16 cellular contexts compared by ENCODE assay signal in genomic region chr11:67292671-67293070, GRCh38. TPM values are rescaled to one million over a fixed set of nuclear protein-coding genes. Genes with fewer than 3 reads are reported as not detected.
DNase-seq lines count a peak whose midpoint lies in the region; ATAC-seq and TF ChIP-seq lines count a peak whose summit lies in the region.
"Had no signal": no experiment of that assay in that cellular context is flagged by ENCODE, and none has a peak within 500 bp of the region (broad histone marks: within the 10 kb centered on the region; RNA-seq: fewer than 3 reads in every experiment).

No MANE protein-coding gene starts in this region.

- no peak for TF ChIP-seq CTCF in activated CD8-positive, alpha-beta T cell treated with anti-CD3 and anti-CD28 coated beads for 36 hours (IDR thresholded peaks at IDR 0.05)
- no peak for TF ChIP-seq CTCF in fibroblast of the aortic adventitia (IDR thresholded peaks at IDR 0.05; ENCODE audit: insufficient read depth, low read length)
- TF ChIP-seq CTCF in thyroid gland (IDR thresholded peaks at IDR 0.05): no peak

- peaks cover 51% of the 10 kb centered on the region for H3K4me1 Mint-ChIP-seq in activated naive CD4-positive, alpha-beta T cell treated with anti-CD3 and anti-CD28 coated beads, Interleukin-2, amount 10 ng/mL, durations not matched to agents 7 days and 5 days
- peaks cover 43% of the 10 kb centered on the region for H3K4me1 Mint-ChIP-seq in activated CD8-positive, alpha-beta T cell treated with anti-CD3 and anti-CD28 coated beads for 36 hours (ENCODE audit: low read depth)
- peaks cover 19 to 49% of the 10 kb centered on the region in 2 donors for H3K4me1 Mint-ChIP-seq in stimulated activated naive B cell treated with anti-CD40 and anti-IgM and Interleukin-4, amounts not matched to agents 10 μg/mL and 1 μg/mL and 100 μg/mL, for 72 hours

- no peaks in the 10 kb centered on the region for H3K27me3 ChIP-seq in thyroid gland

- no peak for DNase-seq in activated naive CD4-positive, alpha-beta T cell treated with anti-CD3 and anti-CD28 coated beads, Interleukin-2, amount 10 ng/mL, durations not matched to agents 7 days and 5 days
- no peak for DNase-seq in activated naive CD4-positive, alpha-beta T cell treated with anti-CD3 and anti-CD28 coated beads, Interleukin-2, amount 50 U/mL, for 72 hours (ENCODE audit: low spot score in 2 of 2)
- DNase-seq in activated CD8-positive, alpha-beta T cell treated with anti-CD3 and anti-CD28 coated beads for 36 hours: no peak
- peak; percentile 31 for DNase-seq in fibroblast of the aortic adventitia (ENCODE audit: low read depth)
- DNase-seq in stimulated activated naive B cell treated with anti-CD40 and anti-IgM and Interleukin-4, amounts not matched to agents 10 μg/mL and 1 μg/mL and 100 μg/mL, for 72 hours: no peak
- DNase-seq in SIG-M5 (lab: John Stamatoyannopoulos, UW): no peak
- DNase-seq in thyroid gland: no peak
- no peak for DNase-seq in activated gamma-delta T cell (lab: John Stamatoyannopoulos, UW)
- DNase-seq: DND-41, hypothalamus, left ventricle myocardium superior, NCI-H1694 treated with DMSO at 0.1 percent for 48 hours, NCI-H526 treated with DMSO at 0.1 percent for 48 hours had no signal

- peaks cover 67% of the 10 kb centered on the region for H3K36me3 Mint-ChIP-seq in activated naive CD4-positive, alpha-beta T cell treated with anti-CD3 and anti-CD28 coated beads, Interleukin-2, amount 10 ng/mL, durations not matched to agents 7 days and 5 days
- H3K36me3 Mint-ChIP-seq in activated naive CD4-positive, alpha-beta T cell treated with anti-CD3 and anti-CD28 coated beads, Interleukin-2, amount 50 U/mL, for 72 hours: peaks cover 26 to 64% of the 10 kb centered on the region in 2 donors
- H3K36me3 Mint-ChIP-seq in activated CD8-positive, alpha-beta T cell treated with anti-CD3 and anti-CD28 coated beads for 36 hours (ENCODE audit: low read depth): peaks cover 64% of the 10 kb centered on the region
- H3K36me3 Mint-ChIP-seq in stimulated activated naive B cell treated with anti-CD40 and anti-IgM and Interleukin-4, amounts not matched to agents 10 μg/mL and 1 μg/mL and 100 μg/mL, for 72 hours: peaks cover 45 to 53% of the 10 kb centered on the region in 2 donors

- H3K4me3 Mint-ChIP-seq in activated naive CD4-positive, alpha-beta T cell treated with anti-CD3 and anti-CD28 coated beads, Interleukin-2, amount 10 ng/mL, durations not matched to agents 7 days and 5 days: peak overlapping the region; percentile 19
- H3K4me3 Mint-ChIP-seq in activated CD8-positive, alpha-beta T cell treated with anti-CD3 and anti-CD28 coated beads for 36 hours: peak overlapping the region; percentile 5
- H3K4me3 Mint-ChIP-seq in stimulated activated naive B cell treated with anti-CD40 and anti-IgM and Interleukin-4, amounts not matched to agents 10 μg/mL and 1 μg/mL and 100 μg/mL, for 72 hours: no peak overlapping the region

- H3K9me3 Mint-ChIP-seq in activated naive CD4-positive, alpha-beta T cell treated with anti-CD3 and anti-CD28 coated beads, Interleukin-2, amount 10 ng/mL, durations not matched to agents 7 days and 5 days: peaks cover 13% of the 10 kb centered on the region
- peaks cover 0 to 11% of the 10 kb centered on the region in 2 donors for H3K9me3 Mint-ChIP-seq in activated naive CD4-positive, alpha-beta T cell treated with anti-CD3 and anti-CD28 coated beads, Interleukin-2, amount 50 U/mL, for 72 hours
- peaks cover 15% of the 10 kb centered on the region for H3K9me3 Mint-ChIP-seq in activated CD8-positive, alpha-beta T cell treated with anti-CD3 and anti-CD28 coated beads for 36 hours
- H3K9me3 Mint-ChIP-seq in stimulated activated naive B cell treated with anti-CD40 and anti-IgM and Interleukin-4, amounts not matched to agents 10 μg/mL and 1 μg/mL and 100 μg/mL, for 72 hours: peaks cover 5 to 6% of the 10 kb centered on the region in 2 donors

- peaks cover 15 to 19% of the 10 kb centered on the region in 2 donors for H3K4me1 ChIP-seq in thyroid gland

- no peak for ATAC-seq in activated naive CD4-positive, alpha-beta T cell treated with anti-CD3 and anti-CD28 coated beads, Interleukin-2, amount 50 U/mL, for 72 hours
- no peak for ATAC-seq in activated CD8-positive, alpha-beta T cell treated with anti-CD3 and anti-CD28 coated beads for 36 hours
- no peak for ATAC-seq in stimulated activated naive B cell treated with anti-CD40 and anti-IgM and Interleukin-4, amounts not matched to agents 10 μg/mL and 1 μg/mL and 100 μg/mL, for 72 hours (replicated peaks)
- ATAC-seq: GM12878, left ventricle myocardium superior, Right ventricle myocardium inferior had no signal

- H3K27me3 Mint-ChIP-seq in activated naive CD4-positive, alpha-beta T cell treated with anti-CD3 and anti-CD28 coated beads, Interleukin-2, amount 10 ng/mL, durations not matched to agents 7 days and 5 days: peaks cover 8% of the 10 kb centered on the region
- no peaks in the 10 kb centered on the region for H3K27me3 Mint-ChIP-seq in activated CD8-positive, alpha-beta T cell treated with anti-CD3 and anti-CD28 coated beads for 36 hours
- no peaks in the 10 kb centered on the region for H3K27me3 Mint-ChIP-seq in stimulated activated naive B cell treated with anti-CD40 and anti-IgM and Interleukin-4, amounts not matched to agents 10 μg/mL and 1 μg/mL and 100 μg/mL, for 72 hours

- 56 to 59% methylated on average over 3 of the region's 3 CpGs for WGBS in thyroid gland, 2 donors

- H3K27ac Mint-ChIP-seq in activated naive CD4-positive, alpha-beta T cell treated with anti-CD3 and anti-CD28 coated beads, Interleukin-2, amount 10 ng/mL, durations not matched to agents 7 days and 5 days: peak overlapping the region; percentile 60
- H3K27ac Mint-ChIP-seq in activated naive CD4-positive, alpha-beta T cell treated with anti-CD3 and anti-CD28 coated beads, Interleukin-2, amount 50 U/mL, for 72 hours: peak overlapping the region in 1 of 2 donors; percentile 4
- peak overlapping the region; percentile 51 for H3K27ac Mint-ChIP-seq in activated CD8-positive, alpha-beta T cell treated with anti-CD3 and anti-CD28 coated beads for 36 hours
- H3K27ac Mint-ChIP-seq in stimulated activated naive B cell treated with anti-CD40 and anti-IgM and Interleukin-4, amounts not matched to agents 10 μg/mL and 1 μg/mL and 100 μg/mL, for 72 hours: peak overlapping the region; percentile 15

- H3K36me3 ChIP-seq in thyroid gland: peaks cover 2 to 11% of the 10 kb centered on the region in 2 donors

- H3K4me3 ChIP-seq in fibroblast of the aortic adventitia (ENCODE audit: low read depth, low read length) (no peak overlapping the region), thyroid gland (replicated peaks in 1 of 3) (no peak overlapping the region)
- H3K4me3 ChIP-seq: GM12878 had no signal

- POLR2A ChIA-PET in activated CD8-positive, alpha-beta T cell treated with anti-CD3 and anti-CD28 coated beads for 36 hours (lab: Charles Lee): interaction anchor here (8.5 to 9.2 kb wide), 2 partner anchors 9 to 21 kb away, joined by 88 to 308 read pairs; partner anchors contain the start of genes GRK2 and SSH3

- no peak for TF ChIP-seq POLR2A in thyroid gland (IDR thresholded peaks at IDR 0.05)

- no peak overlapping the region for H3K27ac ChIP-seq in thyroid gland
- H3K27ac ChIP-seq: KMS-11 had no signal

- no peaks in the 10 kb centered on the region for H3K9me3 ChIP-seq in thyroid gland

- CTCF ChIA-PET in activated naive CD4-positive, alpha-beta T cell treated with anti-CD3 and anti-CD28 coated beads, Interleukin-2, amount 10 ng/mL, durations not matched to agents 7 days and 5 days (lab: Charles Lee): no interaction called here
- CTCF ChIA-PET in activated CD8-positive, alpha-beta T cell treated with anti-CD3 and anti-CD28 coated beads for 36 hours (lab: Charles Lee): interaction anchor here (0.7 to 2.1 kb wide), 9 partner anchors 10 to 103 kb away, joined by 3 to 15 read pairs (median 5); partner anchors contain the start of gene SSH3

- intact Hi-C loops in activated CD8-positive, alpha-beta T cell treated with anti-CD3 and anti-CD28 coated beads for 36 hours (cut with micrococcal nuclease): no loop called here
- intact Hi-C loops in thyroid gland (cut with DNase I): no loop called here

RNA-seq across cellular contexts. Expression of gene ANKRD13D, which starts 3.6 kb away (rescaled TPM):
- total RNA-seq in activated naive CD4-positive, alpha-beta T cell treated with anti-CD3 and anti-CD28 coated beads, Interleukin-2, amount 50 U/mL, for 72 hours: 100 to 1,000 TPM in 1 of 2 donors, 10 to 100 TPM in 1; 76.0 to 213 TPM
- 10 to 100 TPM; 75.4 to 78.7 TPM for total RNA-seq in activated CD8-positive, alpha-beta T cell treated with anti-CD3 and anti-CD28 coated beads for 36 hours
- 12.1 and 25.3 TPM in 2 replicates for total RNA-seq in fibroblast of the aortic adventitia (ENCODE audit: low replicate concordance)
- 10 to 100 TPM; 27.9 to 36.8 (median 31.5) TPM for total RNA-seq in thyroid gland

RNA-seq across cellular contexts. Expression of gene SSH3, which starts 10.7 kb away (rescaled TPM):
- total RNA-seq in activated naive CD4-positive, alpha-beta T cell treated with anti-CD3 and anti-CD28 coated beads, Interleukin-2, amount 50 U/mL, for 72 hours: 10 to 100 TPM; 11.6 to 16.5 TPM
- total RNA-seq in activated CD8-positive, alpha-beta T cell treated with anti-CD3 and anti-CD28 coated beads for 36 hours: 1 to 10 TPM; 7.4 to 9.1 TPM
- total RNA-seq in fibroblast of the aortic adventitia (ENCODE audit: low replicate concordance) (11.7 and 12.3 TPM in 2 replicates), thyroid gland (10 to 100 TPM; 50.5 to 59.9 (median 54.4) TPM)

RNA-seq across cellular contexts. Expression of gene GRK2, which starts 26.4 kb away (rescaled TPM):
- 100 to 1,000 TPM; 289 to 376 TPM for total RNA-seq in activated naive CD4-positive, alpha-beta T cell treated with anti-CD3 and anti-CD28 coated beads, Interleukin-2, amount 50 U/mL, for 72 hours
- total RNA-seq in activated CD8-positive, alpha-beta T cell treated with anti-CD3 and anti-CD28 coated beads for 36 hours: 100 to 1,000 TPM; 303 to 305 TPM
- total RNA-seq in fibroblast of the aortic adventitia (ENCODE audit: low replicate concordance) (10.1 and 21.5 TPM in 2 replicates), thyroid gland (10 to 100 TPM; 32.8 to 55.8 (median 40.6) TPM)

Comparison
In these comparisons a context has a peak if more than half of its experiments do, and no peak if none do; other contexts are left out.
1. H3K4me3 Mint-ChIP-seq: peak in activated naive CD4-positive, alpha-beta T cell treated with anti-CD3 and anti-CD28 coated beads, Interleukin-2, amount 10 ng/mL, durations not matched to agents 7 days and 5 days (single experiment) and activated CD8-positive, alpha-beta T cell treated with anti-CD3 and anti-CD28 coated beads for 36 hours (single experiment); none in stimulated activated naive B cell treated with anti-CD40 and anti-IgM and Interleukin-4, amounts not matched to agents 10 μg/mL and 1 μg/mL and 100 μg/mL, for 72 hours (0 of 2).
2. RNA of gene GRK2, which starts 26.4 kb away (total RNA-seq): 289 to 376 TPM in activated naive CD4-positive, alpha-beta T cell treated with anti-CD3 and anti-CD28 coated beads, Interleukin-2, amount 50 U/mL, for 72 hours and 303 to 305 TPM in activated CD8-positive, alpha-beta T cell treated with anti-CD3 and anti-CD28 coated beads for 36 hours; 32.8 to 55.8 TPM in thyroid gland and 10.1 to 21.5 TPM in fibroblast of the aortic adventitia; every median in the first group is over 4 times any median in the second.